12 cellular contexts compared by ENCODE assay signal in the genomic region with DNA sequence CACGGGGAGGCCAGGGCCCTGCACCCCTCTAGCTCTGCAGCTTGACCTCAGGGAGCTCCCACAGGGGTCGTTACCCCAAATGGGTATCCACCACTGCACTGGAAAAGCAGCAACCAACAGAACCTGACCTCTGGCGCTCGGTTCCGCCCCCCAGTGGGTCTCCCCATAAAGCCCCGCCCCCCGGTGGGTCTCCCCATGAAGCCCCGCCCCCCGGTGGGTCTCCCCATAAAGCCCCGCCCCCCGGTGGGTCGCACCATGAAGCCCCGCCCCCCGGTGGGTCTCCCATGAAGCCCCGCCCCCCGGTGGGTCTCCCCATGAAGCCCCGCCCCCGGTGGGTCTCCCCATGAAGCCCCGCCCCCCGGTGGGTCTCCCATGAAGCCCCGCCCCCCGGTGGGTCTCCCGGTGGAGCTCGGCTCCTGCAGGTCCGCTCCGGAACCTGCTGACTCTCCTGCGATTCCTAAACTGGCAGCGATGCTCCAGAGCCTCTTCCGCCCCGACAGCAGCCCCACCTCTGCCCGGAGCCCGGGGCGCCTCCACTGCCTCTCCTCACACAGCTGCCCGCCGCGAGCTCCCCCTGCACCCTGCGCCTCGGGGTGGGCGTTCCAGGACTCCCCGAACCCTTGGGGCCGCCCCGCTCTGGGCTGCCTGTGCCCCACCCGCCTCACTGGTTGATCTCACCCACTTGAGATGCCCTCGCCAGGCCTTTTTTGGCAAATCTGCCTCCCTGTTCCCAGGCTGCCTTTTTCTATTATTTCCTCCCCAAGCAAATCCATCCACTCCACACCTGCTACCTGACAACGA. TPM values are rescaled to one million over a fixed set of nuclear protein-coding genes. Genes with fewer than 3 reads are reported as not detected.
A peak's percentile ranks its signal among the peaks of the same experiment; 100 is the strongest.
DNase-seq lines count a peak whose midpoint lies in the region; ATAC-seq and TF ChIP-seq lines count a peak whose summit lies in the region.
"Had no signal": no experiment of that assay in that cellular context is flagged by ENCODE, and none has a peak within 500 bp of the region (broad histone marks: within the 10 kb centered on the region; RNA-seq: fewer than 3 reads in every experiment).

No MANE protein-coding gene starts in this region.

- no peak for ATAC-seq in GM21825 (IDR thresholded peaks at IDR 0.05; ENCODE audit: unreplicated experiment)

- H3K9me3 Mint-ChIP-seq in activated T-helper 2 cell treated with anti-CD3 and anti-CD28 coated beads, Interferon-gamma antibody, Interleukin-2, Interleukin-4, amounts not matched to agents 10 μg/mL and 5 μg/mL and 100 μg/mL, durations not matched to agents 14 hours and 24 hours and 36 hours = no peaks in the 10 kb centered on the region

- no peak for TF ChIP-seq EP300 in ovary (IDR thresholded peaks at IDR 0.05)

- peaks cover 15% of the 10 kb centered on the region for H3K4me1 Mint-ChIP-seq in activated T-helper 2 cell treated with anti-CD3 and anti-CD28 coated beads, Interferon-gamma antibody, Interleukin-2, Interleukin-4, amounts not matched to agents 10 μg/mL and 5 μg/mL and 100 μg/mL, durations not matched to agents 14 hours and 24 hours and 36 hours (ENCODE audit: low read depth)

- H3K9me3 ChIP-seq in KOPT-K1 (ENCODE audit: insufficient read depth, low read length, poor library complexity, severe bottlenecking) (no peaks in the 10 kb centered on the region), ovary (no peaks in the 10 kb centered on the region)

- H3K36me3 ChIP-seq in KOPT-K1 (ENCODE audit: insufficient read depth, low read length) (no peaks in the 10 kb centered on the region), ovary (no peaks in the 10 kb centered on the region)

- H3K4me1 ChIP-seq in ovary (ENCODE audit: insufficient read depth) = no peaks in the 10 kb centered on the region

- peak overlapping the region; percentile 30 for H3K4me3 Mint-ChIP-seq in activated T-helper 2 cell treated with anti-CD3 and anti-CD28 coated beads, Interferon-gamma antibody, Interleukin-2, Interleukin-4, amounts not matched to agents 10 μg/mL and 5 μg/mL and 100 μg/mL, durations not matched to agents 14 hours and 24 hours and 36 hours (ENCODE audit: low read depth)

- peaks cover 3% of the 10 kb centered on the region for H3K27me3 Mint-ChIP-seq in activated T-helper 2 cell treated with anti-CD3 and anti-CD28 coated beads, Interferon-gamma antibody, Interleukin-2, Interleukin-4, amounts not matched to agents 10 μg/mL and 5 μg/mL and 100 μg/mL, durations not matched to agents 14 hours and 24 hours and 36 hours (ENCODE audit: low read depth)

- H3K4me3 ChIP-seq in ovary = no peak overlapping the region

- no peak for TF ChIP-seq POLR2A in ovary (IDR thresholded peaks at IDR 0.05)

- intact Hi-C loops in activated T-helper 2 cell treated with anti-CD3 and anti-CD28 coated beads, Interferon-gamma antibody, Interleukin-2, Interleukin-4, amounts not matched to agents 10 μg/mL and 5 μg/mL and 100 μg/mL, durations not matched to agents 14 hours and 24 hours and 36 hours (cut with micrococcal nuclease) = no loop called here
- intact Hi-C loops in ovary (cut with DNase I) = no loop called here

- H3K36me3 Mint-ChIP-seq in activated T-helper 2 cell treated with anti-CD3 and anti-CD28 coated beads, Interferon-gamma antibody, Interleukin-2, Interleukin-4, amounts not matched to agents 10 μg/mL and 5 μg/mL and 100 μg/mL, durations not matched to agents 14 hours and 24 hours and 36 hours (ENCODE audit: low read depth) = no peaks in the 10 kb centered on the region

- H3K27ac Mint-ChIP-seq in activated T-helper 2 cell treated with anti-CD3 and anti-CD28 coated beads, Interferon-gamma antibody, Interleukin-2, Interleukin-4, amounts not matched to agents 10 μg/mL and 5 μg/mL and 100 μg/mL, durations not matched to agents 14 hours and 24 hours and 36 hours = peak overlapping the region; percentile 82

- H3K27ac ChIP-seq in KOPT-K1 (ENCODE audit: low read depth, low read length, poor library complexity, severe bottlenecking) (peak overlapping the region; percentile 36), ovary (no peak overlapping the region)

- H3K27me3 ChIP-seq in ovary = no peaks in the 10 kb centered on the region

- TF ChIP-seq CTCF in ovary (IDR thresholded peaks at IDR 0.05) = no peak

- 72 to 76% (median 74%) methylated on average over 27 to 42 of the region's 45 CpGs for WGBS in ovary, 3 donors

- DNase-seq in NCI-H82 (lab: John Stamatoyannopoulos, UW) = peak; percentile 76
- DNase-seq in NCI-H82 treated with DMSO at 0.1 percent for 48 hours (lab: John Stamatoyannopoulos, UW; ENCODE audit: unreplicated experiment) = no peak
- no peak for DNase-seq in activated T-helper 2 cell treated with anti-CD3 and anti-CD28 coated beads, Interferon-gamma antibody, Interleukin-2, Interleukin-4, amounts not matched to agents 10 μg/mL and 5 μg/mL and 100 μg/mL, durations not matched to agents 14 hours and 24 hours and 36 hours (ENCODE audit: low spot score)
- DNase-seq in ovary = peak in 3 of 5 donors; percentile 28 to 42 (median 29)
- no peak for DNase-seq in hepatic stellate cell (ENCODE audit: low spot score)
- no peak for DNase-seq in foreskin melanocyte
- DNase-seq: ACHN, NCI-H226, SHP77 treated with DMSO at 0.1 percent for 48 hours had no signal

RNA-seq across cellular contexts. Expression of a gene that starts 12.1 kb away (rescaled TPM):
- total RNA-seq in activated T-helper 2 cell treated with anti-CD3 and anti-CD28 coated beads, Interferon-gamma antibody, Interleukin-2, Interleukin-4, amounts not matched to agents 10 μg/mL and 5 μg/mL and 100 μg/mL, durations not matched to agents 14 hours and 24 hours and 36 hours = 48.3 and 53.0 TPM in 2 replicates
- total RNA-seq in ovary = 100 to 1,000 TPM in 5 of 7 donors, 10 to 100 TPM in 2; 20.6 to 199 (median 104) TPM
- 10 to 100 TPM in 1 of 2 donors, 1 to 10 TPM in 1; 2.2 to 66.7 TPM for polyA plus RNA-seq in ovary

RNA-seq across cellular contexts. Expression of a gene that starts 15.2 kb away (rescaled TPM):
- 15.7 TPM in 2 replicates for total RNA-seq in activated T-helper 2 cell treated with anti-CD3 and anti-CD28 coated beads, Interferon-gamma antibody, Interleukin-2, Interleukin-4, amounts not matched to agents 10 μg/mL and 5 μg/mL and 100 μg/mL, durations not matched to agents 14 hours and 24 hours and 36 hours
- 10 to 100 TPM in 4 of 7 donors, 1 to 10 TPM in 3; 7.5 to 21.6 (median 13.7) TPM for total RNA-seq in ovary
- polyA plus RNA-seq in ovary = 10 to 100 TPM in 1 of 2 donors, under 1 TPM in 1; 0.15 to 15.6 TPM

RNA-seq across cellular contexts. Expression of a gene that starts 43.8 kb away (rescaled TPM):
- total RNA-seq in activated T-helper 2 cell treated with anti-CD3 and anti-CD28 coated beads, Interferon-gamma antibody, Interleukin-2, Interleukin-4, amounts not matched to agents 10 μg/mL and 5 μg/mL and 100 μg/mL, durations not matched to agents 14 hours and 24 hours and 36 hours = 29.0 and 36.1 TPM in 2 replicates
- total RNA-seq in ovary = 10 to 100 TPM; 14.0 to 25.6 (median 18.9) TPM
- 10 to 100 TPM in 1 of 2 donors, 1 to 10 TPM in 1; 1.7 to 26.4 TPM for polyA plus RNA-seq in ovary

RNA-seq across cellular contexts. Expression of a gene that starts 43.9 kb away (rescaled TPM):
- 59.0 and 59.1 TPM in 2 replicates for total RNA-seq in activated T-helper 2 cell treated with anti-CD3 and anti-CD28 coated beads, Interferon-gamma antibody, Interleukin-2, Interleukin-4, amounts not matched to agents 10 μg/mL and 5 μg/mL and 100 μg/mL, durations not matched to agents 14 hours and 24 hours and 36 hours
- 10 to 100 TPM; 25.6 to 59.5 (median 47.4) TPM for total RNA-seq in ovary
- polyA plus RNA-seq in ovary = 10 to 100 TPM; 15.3 to 38.5 TPM

RNA-seq across cellular contexts. Expression of a gene that starts 55.2 kb away (rescaled TPM):
- not detected in 2 replicates for total RNA-seq in activated T-helper 2 cell treated with anti-CD3 and anti-CD28 coated beads, Interferon-gamma antibody, Interleukin-2, Interleukin-4, amounts not matched to agents 10 μg/mL and 5 μg/mL and 100 μg/mL, durations not matched to agents 14 hours and 24 hours and 36 hours
- 1 to 10 TPM; 2.0 to 6.4 (median 4.1) TPM for total RNA-seq in ovary
- polyA plus RNA-seq in ovary = 1 to 10 TPM in 1 of 2 donors, not detected in 1; 7.0 TPM
- total RNA-seq: frontal cortex had no signal

Comparison
In these comparisons a context has a peak if more than half of its experiments do, and no peak if none do; other contexts are left out.
1. DNase-seq: peak in NCI-H82 (single experiment) and ovary (3 of 5); none in NCI-H82 treated with DMSO at 0.1 percent for 48 hours (single experiment), activated T-helper 2 cell treated with anti-CD3 and anti-CD28 coated beads, Interferon-gamma antibody, Interleukin-2, Interleukin-4, amounts not matched to agents 10 μg/mL and 5 μg/mL and 100 μg/mL, durations not matched to agents 14 hours and 24 hours and 36 hours (single experiment), hepatic stellate cell (single experiment) and foreskin melanocyte (single experiment).